ENCODE assay signal across 1 cellular context in the genomic region with DNA sequence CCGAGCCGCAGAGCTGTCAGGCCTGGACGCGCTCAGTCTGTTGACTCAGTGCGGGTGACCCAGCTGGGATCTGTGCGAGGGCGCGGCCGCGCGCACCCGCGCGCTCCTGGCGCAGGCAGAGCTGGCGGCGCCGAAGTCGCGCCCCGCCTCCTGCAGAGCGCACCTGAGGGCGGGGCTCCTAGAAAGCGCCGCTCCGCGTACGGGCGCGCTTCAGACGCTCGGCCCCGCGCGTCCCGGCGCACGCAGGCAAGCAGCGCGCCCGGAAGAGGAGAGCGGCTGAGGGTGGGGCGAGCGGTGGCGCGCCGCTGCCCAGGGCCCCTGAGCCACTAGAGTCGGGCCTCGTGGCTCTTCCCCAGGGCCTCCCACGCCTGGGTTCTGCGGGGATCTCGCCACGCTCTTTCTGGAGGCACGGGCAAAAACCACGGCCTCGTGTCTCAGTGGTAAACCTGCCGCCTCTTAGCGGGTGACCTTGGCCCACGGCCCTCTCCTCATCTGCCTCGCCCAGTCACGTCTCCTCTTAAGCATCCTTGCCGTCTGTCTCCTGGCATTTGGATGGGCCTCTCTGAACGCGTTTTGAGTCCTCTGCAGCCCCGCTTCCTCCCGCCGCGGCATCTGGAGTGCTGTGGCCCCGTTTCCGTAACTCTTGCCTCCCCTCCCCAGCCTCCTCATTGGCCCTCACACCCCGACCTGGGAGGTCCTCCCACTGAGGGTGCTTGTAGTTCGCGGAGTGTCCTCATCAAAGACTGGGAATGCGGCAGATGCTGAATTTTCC.
TF ChIP-seq lines count a peak whose summit lies in the region.

A gene with protein sequence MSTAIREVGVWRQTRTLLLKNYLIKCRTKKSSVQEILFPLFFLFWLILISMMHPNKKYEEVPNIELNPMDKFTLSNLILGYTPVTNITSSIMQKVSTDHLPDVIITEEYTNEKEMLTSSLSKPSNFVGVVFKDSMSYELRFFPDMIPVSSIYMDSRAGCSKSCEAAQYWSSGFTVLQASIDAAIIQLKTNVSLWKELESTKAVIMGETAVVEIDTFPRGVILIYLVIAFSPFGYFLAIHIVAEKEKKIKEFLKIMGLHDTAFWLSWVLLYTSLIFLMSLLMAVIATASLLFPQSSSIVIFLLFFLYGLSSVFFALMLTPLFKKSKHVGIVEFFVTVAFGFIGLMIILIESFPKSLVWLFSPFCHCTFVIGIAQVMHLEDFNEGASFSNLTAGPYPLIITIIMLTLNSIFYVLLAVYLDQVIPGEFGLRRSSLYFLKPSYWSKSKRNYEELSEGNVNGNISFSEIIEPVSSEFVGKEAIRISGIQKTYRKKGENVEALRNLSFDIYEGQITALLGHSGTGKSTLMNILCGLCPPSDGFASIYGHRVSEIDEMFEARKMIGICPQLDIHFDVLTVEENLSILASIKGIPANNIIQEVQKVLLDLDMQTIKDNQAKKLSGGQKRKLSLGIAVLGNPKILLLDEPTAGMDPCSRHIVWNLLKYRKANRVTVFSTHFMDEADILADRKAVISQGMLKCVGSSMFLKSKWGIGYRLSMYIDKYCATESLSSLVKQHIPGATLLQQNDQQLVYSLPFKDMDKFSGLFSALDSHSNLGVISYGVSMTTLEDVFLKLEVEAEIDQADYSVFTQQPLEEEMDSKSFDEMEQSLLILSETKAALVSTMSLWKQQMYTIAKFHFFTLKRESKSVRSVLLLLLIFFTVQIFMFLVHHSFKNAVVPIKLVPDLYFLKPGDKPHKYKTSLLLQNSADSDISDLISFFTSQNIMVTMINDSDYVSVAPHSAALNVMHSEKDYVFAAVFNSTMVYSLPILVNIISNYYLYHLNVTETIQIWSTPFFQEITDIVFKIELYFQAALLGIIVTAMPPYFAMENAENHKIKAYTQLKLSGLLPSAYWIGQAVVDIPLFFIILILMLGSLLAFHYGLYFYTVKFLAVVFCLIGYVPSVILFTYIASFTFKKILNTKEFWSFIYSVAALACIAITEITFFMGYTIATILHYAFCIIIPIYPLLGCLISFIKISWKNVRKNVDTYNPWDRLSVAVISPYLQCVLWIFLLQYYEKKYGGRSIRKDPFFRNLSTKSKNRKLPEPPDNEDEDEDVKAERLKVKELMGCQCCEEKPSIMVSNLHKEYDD (N-terminal part only) (minus strand): TSS at position 74 of the 772 bp plus-strand sequence. CDS start 12,718 bp downstream, outside the sequence.

TF ChIP-seq in HepG2, 621 proteins besides CTCF, POLR2A, EP300 and RAD21 (continued from another document and continues in another):
- TF ChIP-seq ZNF468 (CRISPR knock-in tag; IDR thresholded peaks at IDR 0.05) (peak; percentile 73; the same call in 1 of the 2 replicates), ZNF713 (CRISPR knock-in tag; IDR thresholded peaks at IDR 0.05) (no peak; the same call in 1 of the 2 replicates), KDM1A (CRISPR knock-in tag; IDR thresholded peaks at IDR 0.05) (peak; percentile 33; the same call in 1 of the 2 replicates), SAP130 (CRISPR knock-in tag; IDR thresholded peaks at IDR 0.05; ENCODE audit: low read depth) (peak; percentile 95), ZNF670 (CRISPR knock-in tag; IDR thresholded peaks at IDR 0.05; ENCODE audit: borderline replicate concordance) (peak; percentile 15; the same call in 1 of the 2 replicates), ZBTB38 (CRISPR knock-in tag; IDR thresholded peaks at IDR 0.05) (peak; percentile 82), ZEB1 (IDR thresholded peaks at IDR 0.05; ENCODE audit: insufficient replicate concordance, low read depth) (no peak), ZNF766 (CRISPR knock-in tag; IDR thresholded peaks at IDR 0.05; ENCODE audit: borderline replicate concordance) (peak; percentile 74; the same call in 1 of the 2 replicates), RBM39 (IDR thresholded peaks at IDR 0.05; ENCODE audit: low read depth, low read length, poor library complexity, severe bottlenecking) (peak; percentile 42), CCDC6 (CRISPR knock-in tag; IDR thresholded peaks at IDR 0.05) (peak; percentile 89), SRY (CRISPR knock-in tag; IDR thresholded peaks at IDR 0.05) (no peak), HDAC2 (CRISPR knock-in tag; IDR thresholded peaks at IDR 0.05) (peak; percentile 11), STAT5B (CRISPR knock-in tag; IDR thresholded peaks at IDR 0.05) (peak; percentile 73), ZNF772 (CRISPR knock-in tag; IDR thresholded peaks at IDR 0.05) (peak; percentile 80; the same call in 1 of the 2 replicates), TEAD3 (CRISPR knock-in tag; optimal IDR thresholded peaks at IDR 0.05; ENCODE audit: borderline replicate concordance) (peak; percentile 52), NR2F1 (CRISPR knock-in tag; IDR thresholded peaks at IDR 0.05) (0 out of 4 replicates have a peak, but pooled peaks of 1 of the 2 experiments have one; percentile 12), ZBTB21 (CRISPR knock-in tag; IDR thresholded peaks at IDR 0.05) (0 out of 2 replicates have a peak, but pooled peaks have one; percentile 35), ZBTB42 (CRISPR knock-in tag; IDR thresholded peaks at IDR 0.05) (no peak), GLI4 (CRISPR knock-in tag; IDR thresholded peaks at IDR 0.05; ENCODE audit: borderline replicate concordance) (0 out of 2 replicates have a peak, but pooled peaks have one; percentile 25)
- TF ChIP-seq, protein P1, sequence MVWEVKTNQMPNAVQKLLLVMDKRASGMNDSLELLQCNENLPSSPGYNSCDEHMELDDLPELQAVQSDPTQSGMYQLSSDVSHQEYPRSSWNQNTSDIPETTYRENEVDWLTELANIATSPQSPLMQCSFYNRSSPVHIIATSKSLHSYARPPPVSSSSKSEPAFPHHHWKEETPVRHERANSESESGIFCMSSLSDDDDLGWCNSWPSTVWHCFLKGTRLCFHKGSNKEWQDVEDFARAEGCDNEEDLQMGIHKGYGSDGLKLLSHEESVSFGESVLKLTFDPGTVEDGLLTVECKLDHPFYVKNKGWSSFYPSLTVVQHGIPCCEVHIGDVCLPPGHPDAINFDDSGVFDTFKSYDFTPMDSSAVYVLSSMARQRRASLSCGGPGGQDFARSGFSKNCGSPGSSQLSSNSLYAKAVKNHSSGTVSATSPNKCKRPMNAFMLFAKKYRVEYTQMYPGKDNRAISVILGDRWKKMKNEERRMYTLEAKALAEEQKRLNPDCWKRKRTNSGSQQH (CRISPR knock-in tag; IDR thresholded peaks at IDR 0.05; ENCODE audit: low read depth): peak; percentile 82; the same call in 1 of the 2 replicates
- TF ChIP-seq, protein P2, sequence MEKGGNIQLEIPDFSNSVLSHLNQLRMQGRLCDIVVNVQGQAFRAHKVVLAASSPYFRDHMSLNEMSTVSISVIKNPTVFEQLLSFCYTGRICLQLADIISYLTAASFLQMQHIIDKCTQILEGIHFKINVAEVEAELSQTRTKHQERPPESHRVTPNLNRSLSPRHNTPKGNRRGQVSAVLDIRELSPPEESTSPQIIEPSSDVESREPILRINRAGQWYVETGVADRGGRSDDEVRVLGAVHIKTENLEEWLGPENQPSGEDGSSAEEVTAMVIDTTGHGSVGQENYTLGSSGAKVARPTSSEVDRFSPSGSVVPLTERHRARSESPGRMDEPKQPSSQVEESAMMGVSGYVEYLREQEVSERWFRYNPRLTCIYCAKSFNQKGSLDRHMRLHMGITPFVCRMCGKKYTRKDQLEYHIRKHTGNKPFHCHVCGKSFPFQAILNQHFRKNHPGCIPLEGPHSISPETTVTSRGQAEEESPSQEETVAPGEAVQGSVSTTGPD (CRISPR knock-in tag; IDR thresholded peaks at IDR 0.05): no peak
- TF ChIP-seq, protein P3, sequence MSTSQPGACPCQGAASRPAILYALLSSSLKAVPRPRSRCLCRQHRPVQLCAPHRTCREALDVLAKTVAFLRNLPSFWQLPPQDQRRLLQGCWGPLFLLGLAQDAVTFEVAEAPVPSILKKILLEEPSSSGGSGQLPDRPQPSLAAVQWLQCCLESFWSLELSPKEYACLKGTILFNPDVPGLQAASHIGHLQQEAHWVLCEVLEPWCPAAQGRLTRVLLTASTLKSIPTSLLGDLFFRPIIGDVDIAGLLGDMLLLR (CRISPR knock-in tag; IDR thresholded peaks at IDR 0.05): peak; percentile 80
- TF ChIP-seq, protein P4, sequence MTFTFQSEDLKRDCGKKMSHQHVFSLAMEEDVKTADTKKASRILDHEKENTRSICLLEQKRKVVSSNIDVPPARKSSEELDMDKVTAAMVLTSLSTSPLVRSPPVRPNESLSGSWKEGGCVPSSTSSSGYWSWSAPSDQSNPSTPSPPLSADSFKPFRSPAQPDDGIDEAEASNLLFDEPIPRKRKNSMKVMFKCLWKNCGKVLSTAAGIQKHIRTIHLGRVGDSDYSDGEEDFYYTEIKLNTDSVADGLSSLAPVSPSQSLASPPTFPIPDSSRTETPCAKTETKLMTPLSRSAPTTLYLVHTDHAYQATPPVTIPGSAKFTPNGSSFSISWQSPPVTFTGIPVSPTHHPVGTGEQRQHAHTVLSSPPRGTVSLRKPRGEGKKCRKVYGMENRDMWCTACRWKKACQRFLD (CRISPR knock-in tag; IDR thresholded peaks at IDR 0.05; ENCODE audit: borderline replicate concordance): no peak; the same call in 1 of the 2 replicates
- TF ChIP-seq, protein P5, sequence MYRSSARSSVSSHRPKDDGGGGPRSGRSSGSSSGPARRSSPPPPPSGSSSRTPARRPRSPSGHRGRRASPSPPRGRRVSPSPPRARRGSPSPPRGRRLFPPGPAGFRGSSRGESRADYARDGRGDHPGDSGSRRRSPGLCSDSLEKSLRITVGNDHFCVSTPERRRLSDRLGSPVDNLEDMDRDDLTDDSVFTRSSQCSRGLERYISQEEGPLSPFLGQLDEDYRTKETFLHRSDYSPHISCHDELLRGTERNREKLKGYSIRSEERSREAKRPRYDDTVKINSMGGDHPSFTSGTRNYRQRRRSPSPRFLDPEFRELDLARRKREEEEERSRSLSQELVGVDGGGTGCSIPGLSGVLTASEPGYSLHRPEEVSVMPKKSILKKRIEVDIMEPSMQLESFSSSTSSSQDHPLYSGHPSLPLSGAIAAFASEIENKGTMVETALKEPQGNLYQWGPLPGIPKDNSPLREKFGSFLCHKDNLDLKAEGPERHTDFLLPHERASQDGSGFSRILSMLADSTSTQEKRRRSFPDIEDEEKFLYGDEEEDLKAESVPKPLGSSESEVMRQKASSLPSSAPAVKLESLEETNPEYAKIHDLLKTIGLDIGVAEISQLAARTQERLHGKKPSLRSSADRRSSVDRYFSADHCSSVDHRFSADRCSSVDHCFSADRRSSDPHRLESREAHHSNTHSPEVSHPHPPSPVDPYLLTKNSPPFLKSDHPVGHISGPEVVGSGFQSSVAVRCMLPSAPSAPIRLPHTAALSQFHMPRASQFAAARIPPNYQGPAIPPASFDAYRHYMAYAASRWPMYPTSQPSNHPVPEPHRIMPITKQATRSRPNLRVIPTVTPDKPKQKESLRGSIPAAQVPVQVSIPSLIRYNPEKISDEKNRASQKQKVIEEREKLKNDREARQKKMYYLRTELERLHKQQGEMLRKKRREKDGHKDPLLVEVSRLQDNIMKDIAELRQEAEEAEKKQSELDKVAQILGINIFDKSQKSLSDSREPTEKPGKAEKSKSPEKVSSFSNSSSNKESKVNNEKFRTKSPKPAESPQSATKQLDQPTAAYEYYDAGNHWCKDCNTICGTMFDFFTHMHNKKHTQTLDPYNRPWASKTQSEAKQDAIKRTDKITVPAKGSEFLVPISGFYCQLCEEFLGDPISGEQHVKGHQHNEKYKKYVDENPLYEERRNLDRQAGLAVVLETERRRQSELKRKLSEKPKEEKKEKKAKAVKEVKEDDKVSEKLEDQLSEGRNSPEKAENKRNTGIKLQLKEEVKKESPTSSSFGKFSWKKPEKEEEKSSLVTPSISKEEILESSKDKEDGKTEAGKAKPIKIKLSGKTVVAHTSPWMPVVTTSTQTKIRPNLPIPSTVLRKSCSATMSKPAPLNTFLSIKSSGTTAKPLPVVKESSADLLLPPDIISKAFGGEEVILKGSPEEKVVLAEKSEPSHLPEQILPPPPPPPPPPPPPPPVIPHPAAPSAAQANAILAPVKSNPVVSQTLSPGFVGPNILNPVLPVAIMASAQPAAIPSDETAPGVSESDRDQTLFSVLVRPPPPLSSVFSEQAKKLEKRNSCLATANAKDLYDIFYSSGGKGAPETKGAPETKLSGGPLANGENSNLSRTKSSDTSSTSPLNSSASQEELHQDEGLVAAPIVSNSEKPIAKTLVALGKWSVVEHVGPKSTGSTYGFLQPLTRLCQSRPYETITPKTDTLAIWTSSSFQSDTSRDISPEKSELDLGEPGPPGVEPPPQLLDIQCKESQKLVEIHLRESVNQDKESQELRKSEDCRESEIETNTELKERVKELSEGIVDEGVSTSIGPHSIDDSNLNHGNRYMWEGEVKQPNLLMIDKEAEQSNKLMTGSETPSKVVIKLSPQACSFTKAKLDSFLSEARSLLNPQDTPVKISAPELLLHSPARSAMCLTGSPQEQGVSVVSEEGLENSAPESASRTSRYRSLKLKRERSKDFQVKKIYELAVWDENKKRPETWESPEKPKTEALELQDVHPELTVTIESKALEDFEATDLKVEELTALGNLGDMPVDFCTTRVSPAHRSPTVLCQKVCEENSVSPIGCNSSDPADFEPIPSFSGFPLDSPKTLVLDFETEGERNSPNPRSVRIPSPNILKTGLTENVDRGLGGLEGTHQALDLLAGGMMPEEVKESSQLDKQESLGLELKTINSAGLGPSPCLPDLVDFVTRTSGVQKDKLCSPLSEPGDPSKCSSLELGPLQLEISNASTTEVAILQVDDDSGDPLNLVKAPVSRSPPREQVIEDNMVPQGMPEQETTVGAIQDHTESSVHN (CRISPR knock-in tag; IDR thresholded peaks at IDR 0.05): 0 out of 2 replicates have a peak, but pooled peaks have one; percentile 66
